In the genomic region with DNA sequence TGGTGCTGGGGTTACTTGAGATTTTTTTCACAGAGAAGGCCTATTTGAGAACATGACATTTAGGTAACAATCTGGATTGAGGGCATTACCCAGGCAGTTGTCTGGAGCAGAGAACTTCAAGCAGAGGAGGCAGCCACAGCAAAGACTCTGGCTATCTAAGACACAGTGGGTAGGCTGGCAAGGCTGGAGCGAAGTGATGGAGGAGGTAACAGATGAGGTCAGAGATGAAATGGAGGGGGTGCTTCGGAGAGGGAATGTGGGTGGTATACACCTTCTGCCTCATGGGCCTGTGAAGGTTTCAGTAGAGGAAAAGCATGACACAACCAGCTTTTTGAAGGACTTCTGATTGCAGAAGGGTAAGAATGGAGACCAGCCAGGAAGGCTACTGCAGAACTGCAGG, we compare ENCODE assay signal across 24 cellular contexts.
"Had no signal": no experiment of that assay in that cellular context is flagged by ENCODE, and none has a peak within 500 bp of the region (broad histone marks: within the 10 kb centered on the region; RNA-seq: fewer than 3 reads in every experiment).

No MANE protein-coding gene starts in this region.

- H3K4me1 ChIP-seq: upper lobe of right lung, uterus had no signal

- DNase-seq: stimulated activated CD4-positive, alpha-beta T cell treated with anti-CD3 and anti-CD28 coated beads, Interleukin-2, amount 100 ng/mL, for 48 hours; stimulated activated CD4-positive, alpha-beta T cell treated with anti-CD3 and anti-CD28 coated beads, Interleukin-4, amount 100 ng/mL, for 1 hour; stimulated activated CD4-positive, alpha-beta T cell treated with anti-CD3 and anti-CD28 coated beads, Interleukin-4, amount 100 ng/mL, for 24 hours; stimulated activated CD4-positive, alpha-beta T cell treated with anti-CD3 and anti-CD28 coated beads, Interleukin-4, amount 100 ng/mL, for 4 hours; stimulated activated CD8-positive, alpha-beta memory T cell treated with anti-CD3 and anti-CD28 coated beads, Interleukin-4, amount 100 ng/mL, for 48 hours; stimulated activated naive B cell treated with anti-CD40 and anti-IgM and Interleukin-4, amounts not matched to agents 10 μg/mL and 1 μg/mL and 100 μg/mL, for 72 hours; stimulated activated naive CD4-positive, alpha-beta T cell; stimulated activated naive CD4-positive, alpha-beta T cell treated with Interleukin-2 at 50 U/mL for 16 hours; stimulated activated naive CD8-positive, alpha-beta T cell treated with anti-CD3 and anti-CD28 coated beads, Interleukin-15, amount 100 ng/mL, for 72 hours; stimulated activated naive CD8-positive, alpha-beta T cell treated with anti-CD3 and anti-CD28 coated beads, Interleukin-15, Interleukin-2, amounts not matched to agents 100 U/mL and 50 U/mL, for 24 hours; stomach; substantia nigra; testis; thyroid gland; tibial artery; transverse colon; trophoblast cell; upper lobe of left lung; upper lobe of right lung; uterus had no signal

- H3K27ac ChIP-seq: stomach, suprapubic skin, testis, thoracic aorta, thyroid gland, tibial artery, tibial nerve, transverse colon, upper lobe of left lung, upper lobe of right lung, uterus, vagina had no signal

- H3K9me3 ChIP-seq: stomach, suprapubic skin, testis, thoracic aorta, thyroid gland, tibial artery, tibial nerve, transverse colon, upper lobe of left lung, upper lobe of right lung, uterus, vagina had no signal

- H3K27me3 ChIP-seq: testis, vagina had no signal

- H3K4me3 ChIP-seq: stomach, suprapubic skin, testis, thoracic aorta, thyroid gland, tibial artery, tibial nerve, transverse colon, upper lobe of left lung, upper lobe of right lung, uterus, vagina had no signal

- H3K36me3 ChIP-seq: stomach, suprapubic skin, thoracic aorta, thyroid gland, tibial artery, tibial nerve, transverse colon, upper lobe of left lung, upper lobe of right lung, uterus, vagina had no signal
